ENCODE assay signal across 26 cellular contexts in the genomic region with DNA sequence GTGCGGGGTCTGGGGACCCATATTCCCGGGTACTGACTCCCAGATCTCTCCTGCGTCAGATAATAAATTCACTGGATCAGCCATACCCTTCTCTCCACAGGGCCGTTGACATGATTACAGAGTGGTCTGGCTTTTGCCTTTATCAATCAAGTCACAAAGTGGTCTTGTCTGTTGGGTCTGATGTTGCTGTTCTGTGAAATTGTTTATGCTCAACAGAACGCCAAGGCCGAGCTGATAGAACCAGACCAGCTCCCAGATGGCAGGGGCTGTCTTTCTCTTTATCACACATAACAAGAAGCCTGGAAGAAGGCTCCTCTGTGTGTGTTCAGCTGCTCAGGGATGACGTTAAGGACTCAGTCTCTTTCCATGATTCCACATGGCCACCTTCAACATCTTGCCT. TPM values are rescaled to one million over a fixed set of nuclear protein-coding genes. Genes with fewer than 3 reads are reported as not detected.
A peak's percentile ranks its signal among the peaks of the same experiment; 100 is the strongest.
DNase-seq lines count a peak whose midpoint lies in the region; ATAC-seq and TF ChIP-seq lines count a peak whose summit lies in the region.
"Had no signal": no experiment of that assay in that cellular context is flagged by ENCODE, and none has a peak within 500 bp of the region (broad histone marks: within the 10 kb centered on the region; RNA-seq: fewer than 3 reads in every experiment).

No MANE protein-coding gene starts in this region.

- TF ChIP-seq EP300 in transverse colon (IDR thresholded peaks at IDR 0.05; ENCODE audit: low read depth) = no peak

- TF ChIP-seq POLR2A in esophagus squamous epithelium (IDR thresholded peaks at IDR 0.05) (no peak), transverse colon (IDR thresholded peaks at IDR 0.05) (no peak)

- intact Hi-C loops in esophagus squamous epithelium (cut with DNase I) (no loop called here), transverse colon (cut with DNase I; ENCODE audit: low total_unique reads) (no loop called here)

- peaks cover 10% of the 10 kb centered on the region for H3K4me1 Mint-ChIP-seq in stimulated activated naive CD8-positive, alpha-beta T cell treated with anti-CD3 and anti-CD28 coated beads, Interleukin-15, Interleukin-2, amounts not matched to agents 100 ng/mL and 50 ng/mL, for 24 hours (ENCODE audit: low read depth)
- H3K4me1 Mint-ChIP-seq in chondrocyte (ENCODE audit: low read depth) (peaks cover 4% of the 10 kb centered on the region), nephron (no peaks in the 10 kb centered on the region)

- H3K4me1 ChIP-seq in esophagus squamous epithelium = peaks cover 0 to 12% (median 0%) of the 10 kb centered on the region in 3 donors
- H3K4me1 ChIP-seq in transverse colon = no peaks in the 10 kb centered on the region
- H3K4me1 ChIP-seq: parathyroid adenoma, SJSA1 had no signal

- WGBS in esophagus squamous epithelium, 2 donors = 67 to 98% methylated on average over 5 to 7 of the region's 7 CpGs
- 73 to 80% methylated on average over 2 to 7 of the region's 7 CpGs for WGBS in transverse colon (ENCODE audit: low coverage in 1 of 2), 2 donors

- H3K4me3 Mint-ChIP-seq in stimulated activated naive CD8-positive, alpha-beta T cell treated with anti-CD3 and anti-CD28 coated beads, Interleukin-15, Interleukin-2, amounts not matched to agents 100 ng/mL and 50 ng/mL, for 24 hours = peak overlapping the region; percentile 57
- H3K4me3 Mint-ChIP-seq in chondrocyte (ENCODE audit: unreplicated experiment) = peak overlapping the region; percentile 55
- peak overlapping the region; percentile 84 to 87 (median 86) for H3K4me3 Mint-ChIP-seq in nephron

- TF ChIP-seq CTCF in chondrocyte (IDR thresholded peaks at IDR 0.05) (no peak), nephron (IDR thresholded peaks at IDR 0.05; ENCODE audit: unreplicated experiment in 3 of 3) (no peak), esophagus squamous epithelium (IDR thresholded peaks at IDR 0.05) (no peak), transverse colon (IDR thresholded peaks at IDR 0.05) (no peak)

- DNase-seq in stimulated activated naive CD8-positive, alpha-beta T cell treated with anti-CD3 and anti-CD28 coated beads, Interleukin-15, Interleukin-2, amounts not matched to agents 100 U/mL and 50 U/mL, for 24 hours = no peak
- DNase-seq in chondrocyte (ENCODE audit: low spot score) (no peak), NCI-H2196 (lab: John Stamatoyannopoulos, UW; ENCODE audit: unreplicated experiment) (no peak), esophagus squamous epithelium (lab: John Stamatoyannopoulos, UW) (no peak), transverse colon (no peak)
- DNase-seq: activated CD4-positive, alpha-beta T cell treated with anti-CD3 and anti-CD28 coated beads, Interleukin-2, amount 50 U/mL, for 4 hours; activated naive CD4-positive, alpha-beta T cell; CD8-positive, alpha-beta T cell; cerebellar nuclear complex; DMS79 treated with DMSO at 0.1 percent for 48 hours; foreskin melanocyte; HCEC 1CT; kidney; NCI-H1417 treated with DMSO at 0.1 percent for 48 hours; NCI-H510A treated with DMSO at 0.1 percent for 48 hours; sigmoid colon; substantia nigra; T-helper 2 cell had no signal

- no peaks in the 10 kb centered on the region for H3K36me3 Mint-ChIP-seq in stimulated activated naive CD8-positive, alpha-beta T cell treated with anti-CD3 and anti-CD28 coated beads, Interleukin-15, Interleukin-2, amounts not matched to agents 100 ng/mL and 50 ng/mL, for 24 hours (ENCODE audit: low read depth)
- peaks cover 2% of the 10 kb centered on the region for H3K36me3 Mint-ChIP-seq in chondrocyte (ENCODE audit: low read depth)
- no peaks in the 10 kb centered on the region for H3K36me3 Mint-ChIP-seq in nephron (ENCODE audit: low read depth)
- H3K36me3 Mint-ChIP-seq: CD8-positive, alpha-beta T cell had no signal

- no peaks in the 10 kb centered on the region for H3K36me3 ChIP-seq in esophagus squamous epithelium
- H3K36me3 ChIP-seq in transverse colon = no peaks in the 10 kb centered on the region
- H3K36me3 ChIP-seq: MG63, sigmoid colon, SJSA1 had no signal

- H3K4me3 ChIP-seq in esophagus squamous epithelium (no peak overlapping the region), transverse colon (no peak overlapping the region)
- H3K4me3 ChIP-seq: K562, MG63, SJSA1 had no signal

- no peaks in the 10 kb centered on the region for H3K9me3 Mint-ChIP-seq in stimulated activated naive CD8-positive, alpha-beta T cell treated with anti-CD3 and anti-CD28 coated beads, Interleukin-15, Interleukin-2, amounts not matched to agents 100 ng/mL and 50 ng/mL, for 24 hours
- H3K9me3 Mint-ChIP-seq in chondrocyte (ENCODE audit: low read depth) (no peaks in the 10 kb centered on the region), nephron (peaks cover 5% of the 10 kb centered on the region)
- H3K9me3 Mint-ChIP-seq: CD8-positive, alpha-beta T cell had no signal

- H3K27me3 Mint-ChIP-seq in stimulated activated naive CD8-positive, alpha-beta T cell treated with anti-CD3 and anti-CD28 coated beads, Interleukin-15, Interleukin-2, amounts not matched to agents 100 ng/mL and 50 ng/mL, for 24 hours = peaks cover 72% of the 10 kb centered on the region
- H3K27me3 Mint-ChIP-seq in chondrocyte (ENCODE audit: low read depth) (peaks cover 78% of the 10 kb centered on the region), nephron (ENCODE audit: low read depth) (peaks cover 88% of the 10 kb centered on the region)

- no peak for ATAC-seq in stimulated activated naive CD8-positive, alpha-beta T cell treated with anti-CD3 and anti-CD28 coated beads, Interleukin-15, Interleukin-2, amounts not matched to agents 100 U/mL and 50 U/mL, for 24 hours
- ATAC-seq: CD8-positive, alpha-beta T cell had no signal

- H3K27ac ChIP-seq in esophagus squamous epithelium (no peak overlapping the region), transverse colon (no peak overlapping the region)
- H3K27ac ChIP-seq: parathyroid adenoma, sigmoid colon, SJSA1 had no signal

- H3K27me3 ChIP-seq in esophagus squamous epithelium (peaks cover 0 to 81% (median 2%) of the 10 kb centered on the region in 4 donors), transverse colon (peaks cover 58% of the 10 kb centered on the region)

- H3K27ac Mint-ChIP-seq in stimulated activated naive CD8-positive, alpha-beta T cell treated with anti-CD3 and anti-CD28 coated beads, Interleukin-15, Interleukin-2, amounts not matched to agents 100 ng/mL and 50 ng/mL, for 24 hours = no peak overlapping the region
- H3K27ac Mint-ChIP-seq in chondrocyte (ENCODE audit: unreplicated experiment) = no peak overlapping the region
- H3K27ac Mint-ChIP-seq in nephron = no peak overlapping the region
- H3K27ac Mint-ChIP-seq: CD8-positive, alpha-beta T cell had no signal

- in situ Hi-C loops in transverse colon (cut with MboI; ENCODE audit: low pct_ligation_motif_present in 1 of 4, low pct_unique_long_range_greater_than_20kb in 1 of 4, low sequenced_read_pairs in 3 of 4) = no loop called here

- H3K9me3 ChIP-seq in esophagus squamous epithelium (no peaks in the 10 kb centered on the region), transverse colon (no peaks in the 10 kb centered on the region)
- H3K9me3 ChIP-seq: MG63, sigmoid colon had no signal

RNA-seq across cellular contexts. Expression of a gene that starts 0.8 kb away (rescaled TPM):
- total RNA-seq in chondrocyte (not detected in 3 replicates), esophagus squamous epithelium (under 1 TPM in 3 of 4 donors, not detected in 1; 0.13 to 0.19 (median 0.18) TPM), transverse colon (under 1 TPM in 1 of 4 donors, not detected in 3; 0.14 TPM)
- total RNA-seq: CD8-positive, alpha-beta T cell; HT-29; K562; kidney; lung microvascular endothelial cell; SJSA1 had no signal
